1 cellular context compared by ENCODE assay signal in the genomic region with DNA sequence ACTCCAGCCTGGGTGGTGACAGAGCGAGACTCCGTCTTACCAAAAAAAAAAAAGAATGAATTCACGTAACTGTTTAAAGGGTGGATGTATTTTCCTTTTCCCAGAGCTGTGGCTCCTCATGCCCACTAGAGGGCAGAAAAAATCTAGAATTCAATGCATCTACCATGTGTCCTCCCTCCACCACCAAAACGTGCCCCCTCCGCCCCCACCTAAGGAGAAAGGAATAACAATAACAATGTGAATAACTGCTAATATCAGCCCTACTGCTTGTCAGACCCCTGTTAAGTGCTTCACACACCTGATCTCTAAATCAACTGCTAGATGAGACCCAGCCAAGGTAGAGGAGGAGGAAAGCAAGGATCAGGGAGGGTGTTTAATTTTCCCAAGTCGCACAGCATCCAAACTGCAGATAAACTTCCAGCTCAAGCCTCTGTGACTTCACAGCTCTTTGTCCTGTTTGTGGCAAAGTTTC.
TF ChIP-seq lines count a peak whose summit lies in the region.

No MANE protein-coding gene starts in this region.

TF ChIP-seq in GM23338, 12 proteins besides CTCF, POLR2A, EP300 and RAD21 (continued from another document):
- TF ChIP-seq, protein P1, sequence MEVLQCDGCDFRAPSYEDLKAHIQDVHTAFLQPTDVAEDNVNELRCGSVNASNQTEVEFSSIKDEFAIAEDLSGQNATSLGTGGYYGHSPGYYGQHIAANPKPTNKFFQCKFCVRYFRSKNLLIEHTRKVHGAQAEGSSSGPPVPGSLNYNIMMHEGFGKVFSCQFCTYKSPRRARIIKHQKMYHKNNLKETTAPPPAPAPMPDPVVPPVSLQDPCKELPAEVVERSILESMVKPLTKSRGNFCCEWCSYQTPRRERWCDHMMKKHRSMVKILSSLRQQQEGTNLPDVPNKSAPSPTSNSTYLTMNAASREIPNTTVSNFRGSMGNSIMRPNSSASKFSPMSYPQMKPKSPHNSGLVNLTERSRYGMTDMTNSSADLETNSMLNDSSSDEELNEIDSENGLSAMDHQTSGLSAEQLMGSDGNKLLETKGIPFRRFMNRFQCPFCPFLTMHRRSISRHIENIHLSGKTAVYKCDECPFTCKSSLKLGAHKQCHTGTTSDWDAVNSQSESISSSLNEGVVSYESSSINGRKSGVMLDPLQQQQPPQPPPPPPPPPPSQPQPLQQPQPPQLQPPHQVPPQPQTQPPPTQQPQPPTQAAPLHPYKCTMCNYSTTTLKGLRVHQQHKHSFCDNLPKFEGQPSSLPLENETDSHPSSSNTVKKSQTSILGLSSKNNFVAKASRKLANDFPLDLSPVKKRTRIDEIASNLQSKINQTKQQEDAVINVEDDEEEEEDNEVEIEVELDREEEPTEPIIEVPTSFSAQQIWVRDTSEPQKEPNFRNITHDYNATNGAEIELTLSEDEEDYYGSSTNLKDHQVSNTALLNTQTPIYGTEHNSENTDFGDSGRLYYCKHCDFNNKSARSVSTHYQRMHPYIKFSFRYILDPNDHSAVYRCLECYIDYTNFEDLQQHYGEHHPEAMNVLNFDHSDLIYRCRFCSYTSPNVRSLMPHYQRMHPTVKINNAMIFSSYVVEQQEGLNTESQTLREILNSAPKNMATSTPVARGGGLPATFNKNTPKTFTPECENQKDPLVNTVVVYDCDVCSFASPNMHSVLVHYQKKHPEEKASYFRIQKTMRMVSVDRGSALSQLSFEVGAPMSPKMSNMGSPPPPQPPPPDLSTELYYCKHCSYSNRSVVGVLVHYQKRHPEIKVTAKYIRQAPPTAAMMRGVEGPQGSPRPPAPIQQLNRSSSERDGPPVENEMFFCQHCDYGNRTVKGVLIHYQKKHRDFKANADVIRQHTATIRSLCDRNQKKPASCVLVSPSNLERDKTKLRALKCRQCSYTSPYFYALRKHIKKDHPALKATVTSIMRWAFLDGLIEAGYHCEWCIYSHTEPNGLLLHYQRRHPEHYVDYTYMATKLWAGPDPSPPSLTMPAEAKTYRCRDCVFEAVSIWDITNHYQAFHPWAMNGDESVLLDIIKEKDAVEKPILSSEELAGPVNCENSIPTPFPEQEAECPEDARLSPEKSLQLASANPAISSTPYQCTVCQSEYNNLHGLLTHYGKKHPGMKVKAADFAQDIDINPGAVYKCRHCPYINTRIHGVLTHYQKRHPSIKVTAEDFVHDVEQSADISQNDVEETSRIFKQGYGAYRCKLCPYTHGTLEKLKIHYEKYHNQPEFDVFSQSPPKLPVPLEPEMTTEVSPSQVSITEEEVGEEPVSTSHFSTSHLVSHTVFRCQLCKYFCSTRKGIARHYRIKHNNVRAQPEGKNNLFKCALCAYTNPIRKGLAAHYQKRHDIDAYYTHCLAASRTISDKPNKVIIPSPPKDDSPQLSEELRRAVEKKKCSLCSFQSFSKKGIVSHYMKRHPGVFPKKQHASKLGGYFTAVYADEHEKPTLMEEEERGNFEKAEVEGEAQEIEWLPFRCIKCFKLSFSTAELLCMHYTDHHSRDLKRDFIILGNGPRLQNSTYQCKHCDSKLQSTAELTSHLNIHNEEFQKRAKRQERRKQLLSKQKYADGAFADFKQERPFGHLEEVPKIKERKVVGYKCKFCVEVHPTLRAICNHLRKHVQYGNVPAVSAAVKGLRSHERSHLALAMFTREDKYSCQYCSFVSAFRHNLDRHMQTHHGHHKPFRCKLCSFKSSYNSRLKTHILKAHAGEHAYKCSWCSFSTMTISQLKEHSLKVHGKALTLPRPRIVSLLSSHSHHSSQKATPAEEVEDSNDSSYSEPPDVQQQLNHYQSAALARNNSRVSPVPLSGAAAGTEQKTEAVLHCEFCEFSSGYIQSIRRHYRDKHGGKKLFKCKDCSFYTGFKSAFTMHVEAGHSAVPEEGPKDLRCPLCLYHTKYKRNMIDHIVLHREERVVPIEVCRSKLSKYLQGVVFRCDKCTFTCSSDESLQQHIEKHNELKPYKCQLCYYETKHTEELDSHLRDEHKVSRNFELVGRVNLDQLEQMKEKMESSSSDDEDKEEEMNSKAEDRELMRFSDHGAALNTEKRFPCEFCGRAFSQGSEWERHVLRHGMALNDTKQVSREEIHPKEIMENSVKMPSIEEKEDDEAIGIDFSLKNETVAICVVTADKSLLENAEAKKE (CRISPR knock-in tag; IDR thresholded peaks at IDR 0.05), result no peak
- TF ChIP-seq JUNB (IDR thresholded peaks at IDR 0.05; ENCODE audit: unreplicated experiment) (no peak), NANOG (IDR thresholded peaks at IDR 0.05; ENCODE audit: borderline replicate concordance) (no peak), ZNF331 (CRISPR knock-in tag; IDR thresholded peaks at IDR 0.05; ENCODE audit: low read depth) (no peak), ZNF114 (CRISPR knock-in tag; IDR thresholded peaks at IDR 0.05) (no peak), EZH2phosphoT487 (IDR thresholded peaks at IDR 0.05; ENCODE audit: unreplicated experiment) (no peak)
- TF ChIP-seq, protein P2, sequence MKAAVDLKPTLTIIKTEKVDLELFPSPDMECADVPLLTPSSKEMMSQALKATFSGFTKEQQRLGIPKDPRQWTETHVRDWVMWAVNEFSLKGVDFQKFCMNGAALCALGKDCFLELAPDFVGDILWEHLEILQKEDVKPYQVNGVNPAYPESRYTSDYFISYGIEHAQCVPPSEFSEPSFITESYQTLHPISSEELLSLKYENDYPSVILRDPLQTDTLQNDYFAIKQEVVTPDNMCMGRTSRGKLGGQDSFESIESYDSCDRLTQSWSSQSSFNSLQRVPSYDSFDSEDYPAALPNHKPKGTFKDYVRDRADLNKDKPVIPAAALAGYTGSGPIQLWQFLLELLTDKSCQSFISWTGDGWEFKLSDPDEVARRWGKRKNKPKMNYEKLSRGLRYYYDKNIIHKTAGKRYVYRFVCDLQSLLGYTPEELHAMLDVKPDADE (IDR thresholded peaks at IDR 0.05), result no peak
